Comparison of ENCODE assay signal across 1 cellular context in the genomic region with DNA sequence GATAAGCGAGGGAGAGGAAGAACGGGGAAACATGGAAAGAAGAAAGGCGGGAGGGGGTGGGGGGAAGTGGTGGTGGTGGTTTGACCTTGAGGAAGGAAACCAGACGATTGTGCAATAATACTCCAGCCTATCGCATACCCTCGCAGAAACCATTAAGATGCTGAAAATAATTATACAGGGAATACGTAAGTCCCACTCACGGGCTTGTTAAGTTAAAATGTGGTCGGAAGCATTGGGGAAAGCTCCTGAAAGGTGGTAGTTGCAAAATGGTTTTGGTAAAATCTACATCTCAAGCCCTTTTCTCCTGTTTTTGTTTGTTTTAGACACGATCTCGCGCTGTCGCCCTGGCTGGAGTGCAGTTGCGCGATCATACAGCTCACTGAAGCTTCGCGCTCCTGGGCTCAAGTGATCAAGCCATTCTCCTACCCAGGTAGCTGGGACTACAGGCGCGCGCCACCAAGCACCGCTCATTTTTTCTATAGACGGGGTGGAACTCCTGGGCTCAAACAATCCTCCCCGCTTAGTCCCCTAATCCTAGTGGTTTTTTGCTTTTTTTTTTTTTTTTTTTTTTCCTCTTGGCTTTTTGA.
TF ChIP-seq lines count a peak whose summit lies in the region.

No MANE protein-coding gene starts in this region.

TF ChIP-seq in SK-N-SH treated with all-trans-retinoic acid at 6 μM for 48 hours, 23 proteins besides CTCF, POLR2A, EP300 and RAD21 (continued from another document):
- no peak for TF ChIP-seq TSHZ2 (CRISPR knock-in tag; IDR thresholded peaks at IDR 0.05)
- TF ChIP-seq GLIS3 (CRISPR knock-in tag; IDR thresholded peaks at IDR 0.05): no peak
- no peak for TF ChIP-seq ZC3H10 (CRISPR knock-in tag; IDR thresholded peaks at IDR 0.05)
- no peak for TF ChIP-seq PPARA (CRISPR knock-in tag; IDR thresholded peaks at IDR 0.05; ENCODE audit: borderline replicate concordance)
- TF ChIP-seq CREB5 (CRISPR knock-in tag; IDR thresholded peaks at IDR 0.05; ENCODE audit: low read depth): no peak
